18 cellular contexts compared by ENCODE assay signal in genomic region chr3:156599061-156599460, GRCh38. TPM values are rescaled to one million over a fixed set of nuclear protein-coding genes. Genes with fewer than 3 reads are reported as not detected.
DNase-seq lines count a peak whose midpoint lies in the region; FAIRE-seq and TF ChIP-seq lines count a peak whose summit lies in the region.
"Had no signal": no experiment of that assay in that cellular context is flagged by ENCODE, and none has a peak within 500 bp of the region (broad histone marks: within the 10 kb centered on the region; RNA-seq: fewer than 3 reads in every experiment).

No MANE protein-coding gene starts in this region.

- peak overlapping the region; percentile 52 for H3K4me3 ChIP-seq in endodermal cell (ENCODE audit: low read length)
- H3K4me3 ChIP-seq in mesodermal cell (ENCODE audit: extremely low read depth, insufficient read depth, low read length, poor library complexity, severe bottlenecking) = no peak overlapping the region
- no peak overlapping the region for H3K4me3 ChIP-seq in testis
- no peak overlapping the region for H3K4me3 ChIP-seq in kidney (ENCODE audit: low read length in 2 of 2)
- H3K4me3 ChIP-seq in foreskin fibroblast (ENCODE audit: low read depth in 1 of 2, low read length in 2 of 2) = no peak overlapping the region
- H3K4me3 ChIP-seq: A549, BLaER1 had no signal

- TF ChIP-seq CTCF in endodermal cell (conservative IDR thresholded peaks at IDR 0.05) = no peak
- TF ChIP-seq CTCF in testis (IDR thresholded peaks at IDR 0.05) = no peak
- TF ChIP-seq CTCF in kidney (IDR thresholded peaks at IDR 0.05; ENCODE audit: borderline replicate concordance, extremely low read depth, insufficient read depth) = no peak
- TF ChIP-seq CTCF in foreskin fibroblast (IDR thresholded peaks at IDR 0.05; ENCODE audit: low read depth, low read length) = no peak

- H3K4me3 Mint-ChIP-seq in endodermal cell = peak overlapping the region; percentile 6
- H3K4me3 Mint-ChIP-seq: CD8-positive, alpha-beta memory T cell; IgD-negative memory B cell had no signal

- H3K36me3 ChIP-seq in endodermal cell (ENCODE audit: control insufficient read depth, insufficient read depth, low read length) (no peaks in the 10 kb centered on the region), mesodermal cell (ENCODE audit: control insufficient read depth, insufficient read depth, low read length) (no peaks in the 10 kb centered on the region), testis (ENCODE audit: low read depth, missing control alignments) (no peaks in the 10 kb centered on the region), kidney (ENCODE audit: control insufficient read depth in 1 of 2, insufficient read depth in 2 of 2, low read length in 2 of 2) (no peaks in the 10 kb centered on the region)
- H3K36me3 ChIP-seq: BLaER1 had no signal

- no peak for FAIRE-seq in kidney (lab: Jason Lieb, UNC)
- FAIRE-seq: A549, GM19239, H1 had no signal

- no peaks in the 10 kb centered on the region for H3K27me3 ChIP-seq in endodermal cell (ENCODE audit: control insufficient read depth, insufficient read depth, low read length, poor library complexity, severe bottlenecking)
- H3K27me3 ChIP-seq in testis = no peaks in the 10 kb centered on the region
- H3K27me3 ChIP-seq: BLaER1 had no signal

- H3K27ac Mint-ChIP-seq in endodermal cell = no peak overlapping the region
- H3K27ac Mint-ChIP-seq: CD8-positive, alpha-beta memory T cell; IgD-negative memory B cell had no signal

- H3K4me1 ChIP-seq in endodermal cell (ENCODE audit: control insufficient read depth, insufficient read depth, low read length) (peaks cover 12% of the 10 kb centered on the region), mesodermal cell (ENCODE audit: control insufficient read depth, insufficient read depth, low read length, poor library complexity, severe bottlenecking) (peaks cover 4% of the 10 kb centered on the region), testis (peaks cover 36% of the 10 kb centered on the region), kidney (ENCODE audit: control insufficient read depth in 1 of 2, insufficient read depth in 1 of 2, low read depth in 1 of 2, low read length in 2 of 2) (peaks cover 9 to 19% of the 10 kb centered on the region in 2 donors)
- H3K4me1 ChIP-seq: A549, Caco-2 had no signal

- peak overlapping the region; percentile 8 for H3K9ac ChIP-seq in endodermal cell (ENCODE audit: extremely low read depth, low read length, poor library complexity, severe bottlenecking)
- H3K9ac ChIP-seq in kidney (ENCODE audit: low read length in 2 of 2) = no peak overlapping the region
- H3K9ac ChIP-seq: BLaER1 had no signal

- no peaks in the 10 kb centered on the region for H3K36me3 Mint-ChIP-seq in endodermal cell (ENCODE audit: low read depth)

- intact Hi-C loops in testis (cut with DNase I; ENCODE audit: low total_unique reads) (no loop called here), kidney (cut with DNase I) (no loop called here)

- WGBS in endodermal cell (ENCODE audit: insufficient coverage in 1 of 2, insufficient read length in 1 of 2), 2 experiments = 70 to 86% methylated on average over 2 to 5 of the region's 5 CpGs
- WGBS in mesodermal cell (ENCODE audit: insufficient coverage in 2 of 2), 2 experiments = 65 to 73% methylated on average over 4 of the region's 5 CpGs
- WGBS in testis, 2 donors = 81 to 86% methylated on average over 5 of the region's 5 CpGs

- H3K27me3 Mint-ChIP-seq in endodermal cell (ENCODE audit: insufficient read depth) = no peaks in the 10 kb centered on the region

- H3K9me3 Mint-ChIP-seq in endodermal cell = no peaks in the 10 kb centered on the region
- H3K9me3 Mint-ChIP-seq: CD8-positive, alpha-beta memory T cell had no signal

- H3K27ac ChIP-seq in endodermal cell (ENCODE audit: low read depth, low read length) = peak overlapping the region; percentile 72
- peak overlapping the region; percentile 23 for H3K27ac ChIP-seq in mesodermal cell (ENCODE audit: low read depth, low read length, severe bottlenecking)
- peak overlapping the region; percentile 36 to 65 for H3K27ac ChIP-seq in testis
- no peak overlapping the region for H3K27ac ChIP-seq in kidney (ENCODE audit: low read depth in 2 of 2, low read length in 2 of 2)
- H3K27ac ChIP-seq: A549, BLaER1 had no signal

- no peak for TF ChIP-seq POLR2A in testis (IDR thresholded peaks at IDR 0.05)

- peak; percentile 44 for DNase-seq in NCI-H526 treated with DMSO at 0.1 percent for 48 hours (lab: John Stamatoyannopoulos, UW)
- no peak for DNase-seq in endodermal cell
- DNase-seq in testis = no peak
- no peak for DNase-seq in iPS-NIHi7 (ENCODE audit: extremely low spot score)
- no peak for DNase-seq in kidney
- DNase-seq in foreskin fibroblast = no peak
- DNase-seq: AML-193; CD8-positive, alpha-beta memory T cell; DND-41; GDM1; HCEC 1CT had no signal

- H3K4me1 Mint-ChIP-seq in endodermal cell = peaks cover 28% of the 10 kb centered on the region
- H3K4me1 Mint-ChIP-seq: IgD-negative memory B cell had no signal

- H3K9me3 ChIP-seq in endodermal cell (ENCODE audit: control insufficient read depth, low read length) (no peaks in the 10 kb centered on the region), mesodermal cell (ENCODE audit: control insufficient read depth, low read length) (no peaks in the 10 kb centered on the region), testis (no peaks in the 10 kb centered on the region), kidney (ENCODE audit: control insufficient read depth in 1 of 2, low read length in 2 of 2) (no peaks in the 10 kb centered on the region)
- H3K9me3 ChIP-seq: A549, BLaER1, Caco-2 had no signal

RNA-seq across cellular contexts. Expression of gene SSR3, which starts 44.1 kb away (rescaled TPM):
- total RNA-seq in endodermal cell (100 to 1,000 TPM; 187 to 200 TPM), testis (100 to 1,000 TPM in 1 of 2 donors, 10 to 100 TPM in 1; 85.0 to 108 TPM), kidney (132 TPM)
- polyA plus RNA-seq in endodermal cell (2013, experiment 1 of 2) = 163 TPM
- 164 TPM for polyA plus RNA-seq in endodermal cell (2013, experiment 2 of 2)
- polyA plus RNA-seq in mesodermal cell (2013, experiment 1 of 2) = 327 TPM
- polyA plus RNA-seq in mesodermal cell (2013, experiment 2 of 2) = 317 TPM
- polyA plus RNA-seq in testis (ENCODE audit: insufficient read depth, low read depth, low replicate concordance) (204 TPM), kidney (ENCODE audit: insufficient read depth, low read depth, low replicate concordance) (150 TPM)

Comparison
In these comparisons a context has a peak if more than half of its experiments do, and no peak if none do; other contexts are left out.
1. H3K27ac ChIP-seq: peak in endodermal cell (single experiment), mesodermal cell (single experiment) and testis (2 of 2); none in kidney (0 of 2).